ENCODE assay signal across 1 cellular context in the genomic region with DNA sequence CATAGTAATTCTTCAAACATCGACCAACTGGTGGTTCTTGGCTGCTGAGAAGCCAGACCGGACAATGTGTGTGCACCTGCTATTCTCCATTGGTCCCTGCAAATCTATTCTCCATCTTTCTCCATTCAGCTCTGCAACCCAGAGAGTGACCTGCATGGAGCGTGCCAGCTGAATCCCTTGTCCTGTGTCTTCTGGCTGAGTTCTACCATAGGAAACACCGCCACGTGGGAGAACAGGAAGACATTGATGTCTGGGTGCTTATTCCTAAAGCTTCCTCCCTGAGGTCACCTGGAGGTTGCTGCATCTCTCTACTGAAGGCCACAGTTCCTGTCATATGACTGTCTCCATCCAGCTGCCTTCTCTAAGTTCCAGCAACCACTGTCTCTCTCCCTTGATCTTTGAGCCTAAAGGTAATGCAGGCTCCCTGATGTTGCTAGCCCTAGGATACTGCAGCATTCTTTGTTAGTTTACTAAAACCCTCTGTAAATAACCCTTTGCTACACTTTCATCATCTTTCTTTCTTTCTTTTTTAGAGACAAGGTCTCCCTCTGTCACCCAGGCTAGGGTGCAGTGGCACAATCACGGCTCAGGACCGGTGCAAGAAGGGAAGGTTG.
TF ChIP-seq lines count a peak whose summit lies in the region.

No MANE protein-coding gene starts in this region.

TF ChIP-seq in HepG2, 621 proteins besides CTCF, POLR2A, EP300 and RAD21 (continued from another document and continues in another):
- TF ChIP-seq, protein P1, sequence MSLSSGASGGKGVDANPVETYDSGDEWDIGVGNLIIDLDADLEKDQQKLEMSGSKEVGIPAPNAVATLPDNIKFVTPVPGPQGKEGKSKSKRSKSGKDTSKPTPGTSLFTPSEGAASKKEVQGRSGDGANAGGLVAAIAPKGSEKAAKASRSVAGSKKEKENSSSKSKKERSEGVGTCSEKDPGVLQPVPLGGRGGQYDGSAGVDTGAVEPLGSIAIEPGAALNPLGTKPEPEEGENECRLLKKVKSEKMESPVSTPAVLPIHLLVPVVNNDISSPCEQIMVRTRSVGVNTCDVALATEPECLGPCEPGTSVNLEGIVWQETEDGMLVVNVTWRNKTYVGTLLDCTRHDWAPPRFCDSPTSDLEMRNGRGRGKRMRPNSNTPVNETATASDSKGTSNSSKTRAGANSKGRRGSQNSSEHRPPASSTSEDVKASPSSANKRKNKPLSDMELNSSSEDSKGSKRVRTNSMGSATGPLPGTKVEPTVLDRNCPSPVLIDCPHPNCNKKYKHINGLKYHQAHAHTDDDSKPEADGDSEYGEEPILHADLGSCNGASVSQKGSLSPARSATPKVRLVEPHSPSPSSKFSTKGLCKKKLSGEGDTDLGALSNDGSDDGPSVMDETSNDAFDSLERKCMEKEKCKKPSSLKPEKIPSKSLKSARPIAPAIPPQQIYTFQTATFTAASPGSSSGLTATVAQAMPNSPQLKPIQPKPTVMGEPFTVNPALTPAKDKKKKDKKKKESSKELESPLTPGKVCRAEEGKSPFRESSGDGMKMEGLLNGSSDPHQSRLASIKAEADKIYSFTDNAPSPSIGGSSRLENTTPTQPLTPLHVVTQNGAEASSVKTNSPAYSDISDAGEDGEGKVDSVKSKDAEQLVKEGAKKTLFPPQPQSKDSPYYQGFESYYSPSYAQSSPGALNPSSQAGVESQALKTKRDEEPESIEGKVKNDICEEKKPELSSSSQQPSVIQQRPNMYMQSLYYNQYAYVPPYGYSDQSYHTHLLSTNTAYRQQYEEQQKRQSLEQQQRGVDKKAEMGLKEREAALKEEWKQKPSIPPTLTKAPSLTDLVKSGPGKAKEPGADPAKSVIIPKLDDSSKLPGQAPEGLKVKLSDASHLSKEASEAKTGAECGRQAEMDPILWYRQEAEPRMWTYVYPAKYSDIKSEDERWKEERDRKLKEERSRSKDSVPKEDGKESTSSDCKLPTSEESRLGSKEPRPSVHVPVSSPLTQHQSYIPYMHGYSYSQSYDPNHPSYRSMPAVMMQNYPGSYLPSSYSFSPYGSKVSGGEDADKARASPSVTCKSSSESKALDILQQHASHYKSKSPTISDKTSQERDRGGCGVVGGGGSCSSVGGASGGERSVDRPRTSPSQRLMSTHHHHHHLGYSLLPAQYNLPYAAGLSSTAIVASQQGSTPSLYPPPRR (CRISPR knock-in tag; IDR thresholded peaks at IDR 0.05; ENCODE audit: borderline replicate concordance): no peak
- TF ChIP-seq ZNF253 (CRISPR knock-in tag; IDR thresholded peaks at IDR 0.05; ENCODE audit: borderline replicate concordance) (no peak), YY1 (IDR thresholded peaks at IDR 0.05; ENCODE audit: insufficient read depth, insufficient replicate concordance, low read depth, low read length) (no peak), ZNF550 (CRISPR knock-in tag; IDR thresholded peaks at IDR 0.05; ENCODE audit: borderline replicate concordance) (no peak), SPEN (CRISPR knock-in tag; IDR thresholded peaks at IDR 0.05; ENCODE audit: low read depth) (peak; percentile 57; the same call in 1 of the 2 replicates), JARID2 (CRISPR knock-in tag; IDR thresholded peaks at IDR 0.05; ENCODE audit: insufficient replicate concordance) (no peak), ZSCAN21 (CRISPR knock-in tag; IDR thresholded peaks at IDR 0.05; ENCODE audit: borderline replicate concordance) (0 out of 2 replicates have a peak, but pooled peaks have one; percentile 45), ZNF552 (CRISPR knock-in tag; IDR thresholded peaks at IDR 0.05; ENCODE audit: borderline replicate concordance) (no peak), ZMYM3 (CRISPR knock-in tag; IDR thresholded peaks at IDR 0.05) (peak; percentile 25; the same call in 1 of the 2 replicates), ZNF709 (CRISPR knock-in tag; IDR thresholded peaks at IDR 0.05) (peak; percentile 59; the same call in 1 of the 2 replicates), SNRNP70 (IDR thresholded peaks at IDR 0.05; ENCODE audit: low read depth, low read length) (no peak), ZZZ3 (CRISPR knock-in tag; IDR thresholded peaks at IDR 0.05; ENCODE audit: borderline replicate concordance) (no peak), ONECUT2 (CRISPR knock-in tag; IDR thresholded peaks at IDR 0.05) (no peak), TBX3 (IDR thresholded peaks at IDR 0.05; ENCODE audit: borderline replicate concordance) (peak; percentile 53; the same call in 1 of the 2 replicates), RFX5 (IDR thresholded peaks at IDR 0.05; ENCODE audit: low read depth, low read length) (no peak), SMYD3 (CRISPR knock-in tag; IDR thresholded peaks at IDR 0.05) (no peak)
- TF ChIP-seq, protein P2, sequence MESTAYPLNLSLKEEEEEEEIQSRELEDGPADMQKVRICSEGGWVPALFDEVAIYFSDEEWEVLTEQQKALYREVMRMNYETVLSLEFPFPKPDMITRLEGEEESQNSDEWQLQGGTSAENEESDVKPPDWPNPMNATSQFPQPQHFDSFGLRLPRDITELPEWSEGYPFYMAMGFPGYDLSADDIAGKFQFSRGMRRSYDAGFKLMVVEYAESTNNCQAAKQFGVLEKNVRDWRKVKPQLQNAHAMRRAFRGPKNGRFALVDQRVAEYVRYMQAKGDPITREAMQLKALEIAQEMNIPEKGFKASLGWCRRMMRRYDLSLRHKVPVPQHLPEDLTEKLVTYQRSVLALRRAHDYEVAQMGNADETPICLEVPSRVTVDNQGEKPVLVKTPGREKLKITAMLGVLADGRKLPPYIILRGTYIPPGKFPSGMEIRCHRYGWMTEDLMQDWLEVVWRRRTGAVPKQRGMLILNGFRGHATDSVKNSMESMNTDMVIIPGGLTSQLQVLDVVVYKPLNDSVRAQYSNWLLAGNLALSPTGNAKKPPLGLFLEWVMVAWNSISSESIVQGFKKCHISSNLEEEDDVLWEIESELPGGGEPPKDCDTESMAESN (CRISPR knock-in tag; conservative IDR thresholded peaks at IDR 0.05): 0 out of 2 replicates have a peak, but pooled peaks have one; percentile 31
- TF ChIP-seq, protein P3, sequence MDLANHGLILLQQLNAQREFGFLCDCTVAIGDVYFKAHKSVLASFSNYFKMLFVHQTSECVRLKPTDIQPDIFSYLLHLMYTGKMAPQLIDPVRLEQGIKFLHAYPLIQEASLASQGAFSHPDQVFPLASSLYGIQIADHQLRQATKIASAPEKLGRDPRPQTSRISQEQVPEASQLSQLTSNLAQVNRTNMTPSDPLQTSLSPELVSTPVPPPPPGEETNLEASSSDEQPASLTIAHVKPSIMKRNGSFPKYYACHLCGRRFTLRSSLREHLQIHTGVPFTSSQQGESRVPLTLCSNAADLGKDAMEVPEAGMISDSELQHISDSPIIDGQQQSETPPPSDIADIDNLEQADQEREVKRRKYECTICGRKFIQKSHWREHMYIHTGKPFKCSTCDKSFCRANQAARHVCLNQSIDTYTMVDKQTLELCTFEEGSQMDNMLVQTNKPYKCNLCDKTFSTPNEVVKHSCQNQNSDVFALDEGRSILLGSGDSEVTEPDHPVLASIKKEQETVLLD (CRISPR knock-in tag; IDR thresholded peaks at IDR 0.05; ENCODE audit: low read depth): no peak
- TF ChIP-seq, protein P4, sequence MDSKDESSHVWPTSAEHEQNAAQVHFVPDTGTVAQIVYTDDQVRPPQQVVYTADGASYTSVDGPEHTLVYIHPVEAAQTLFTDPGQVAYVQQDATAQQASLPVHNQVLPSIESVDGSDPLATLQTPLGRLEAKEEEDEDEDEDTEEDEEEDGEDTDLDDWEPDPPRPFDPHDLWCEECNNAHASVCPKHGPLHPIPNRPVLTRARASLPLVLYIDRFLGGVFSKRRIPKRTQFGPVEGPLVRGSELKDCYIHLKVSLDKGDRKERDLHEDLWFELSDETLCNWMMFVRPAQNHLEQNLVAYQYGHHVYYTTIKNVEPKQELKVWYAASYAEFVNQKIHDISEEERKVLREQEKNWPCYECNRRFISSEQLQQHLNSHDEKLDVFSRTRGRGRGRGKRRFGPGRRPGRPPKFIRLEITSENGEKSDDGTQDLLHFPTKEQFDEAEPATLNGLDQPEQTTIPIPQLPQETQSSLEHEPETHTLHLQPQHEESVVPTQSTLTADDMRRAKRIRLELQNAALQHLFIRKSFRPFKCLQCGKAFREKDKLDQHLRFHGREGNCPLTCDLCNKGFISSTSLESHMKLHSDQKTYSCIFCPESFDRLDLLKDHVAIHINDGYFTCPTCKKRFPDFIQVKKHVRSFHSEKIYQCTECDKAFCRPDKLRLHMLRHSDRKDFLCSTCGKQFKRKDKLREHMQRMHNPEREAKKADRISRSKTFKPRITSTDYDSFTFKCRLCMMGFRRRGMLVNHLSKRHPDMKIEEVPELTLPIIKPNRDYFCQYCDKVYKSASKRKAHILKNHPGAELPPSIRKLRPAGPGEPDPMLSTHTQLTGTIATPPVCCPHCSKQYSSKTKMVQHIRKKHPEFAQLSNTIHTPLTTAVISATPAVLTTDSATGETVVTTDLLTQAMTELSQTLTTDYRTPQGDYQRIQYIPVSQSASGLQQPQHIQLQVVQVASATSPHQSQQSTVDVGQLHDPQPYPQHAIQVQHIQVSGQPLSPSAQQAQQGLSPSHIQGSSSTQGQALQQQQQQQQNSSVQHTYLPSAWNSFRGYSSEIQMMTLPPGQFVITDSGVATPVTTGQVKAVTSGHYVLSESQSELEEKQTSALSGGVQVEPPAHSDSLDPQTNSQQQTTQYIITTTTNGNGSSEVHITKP (CRISPR knock-in tag; IDR thresholded peaks at IDR 0.05; ENCODE audit: low read depth): peak; percentile 61; the same call in 1 of the 2 replicates
- TF ChIP-seq, protein P5, sequence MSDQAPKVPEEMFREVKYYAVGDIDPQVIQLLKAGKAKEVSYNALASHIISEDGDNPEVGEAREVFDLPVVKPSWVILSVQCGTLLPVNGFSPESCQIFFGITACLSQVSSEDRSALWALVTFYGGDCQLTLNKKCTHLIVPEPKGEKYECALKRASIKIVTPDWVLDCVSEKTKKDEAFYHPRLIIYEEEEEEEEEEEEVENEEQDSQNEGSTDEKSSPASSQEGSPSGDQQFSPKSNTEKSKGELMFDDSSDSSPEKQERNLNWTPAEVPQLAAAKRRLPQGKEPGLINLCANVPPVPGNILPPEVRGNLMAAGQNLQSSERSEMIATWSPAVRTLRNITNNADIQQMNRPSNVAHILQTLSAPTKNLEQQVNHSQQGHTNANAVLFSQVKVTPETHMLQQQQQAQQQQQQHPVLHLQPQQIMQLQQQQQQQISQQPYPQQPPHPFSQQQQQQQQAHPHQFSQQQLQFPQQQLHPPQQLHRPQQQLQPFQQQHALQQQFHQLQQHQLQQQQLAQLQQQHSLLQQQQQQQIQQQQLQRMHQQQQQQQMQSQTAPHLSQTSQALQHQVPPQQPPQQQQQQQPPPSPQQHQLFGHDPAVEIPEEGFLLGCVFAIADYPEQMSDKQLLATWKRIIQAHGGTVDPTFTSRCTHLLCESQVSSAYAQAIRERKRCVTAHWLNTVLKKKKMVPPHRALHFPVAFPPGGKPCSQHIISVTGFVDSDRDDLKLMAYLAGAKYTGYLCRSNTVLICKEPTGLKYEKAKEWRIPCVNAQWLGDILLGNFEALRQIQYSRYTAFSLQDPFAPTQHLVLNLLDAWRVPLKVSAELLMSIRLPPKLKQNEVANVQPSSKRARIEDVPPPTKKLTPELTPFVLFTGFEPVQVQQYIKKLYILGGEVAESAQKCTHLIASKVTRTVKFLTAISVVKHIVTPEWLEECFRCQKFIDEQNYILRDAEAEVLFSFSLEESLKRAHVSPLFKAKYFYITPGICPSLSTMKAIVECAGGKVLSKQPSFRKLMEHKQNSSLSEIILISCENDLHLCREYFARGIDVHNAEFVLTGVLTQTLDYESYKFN (CRISPR knock-in tag; conservative IDR thresholded peaks at IDR 0.05): peak; percentile 88
- TF ChIP-seq, protein P6, sequence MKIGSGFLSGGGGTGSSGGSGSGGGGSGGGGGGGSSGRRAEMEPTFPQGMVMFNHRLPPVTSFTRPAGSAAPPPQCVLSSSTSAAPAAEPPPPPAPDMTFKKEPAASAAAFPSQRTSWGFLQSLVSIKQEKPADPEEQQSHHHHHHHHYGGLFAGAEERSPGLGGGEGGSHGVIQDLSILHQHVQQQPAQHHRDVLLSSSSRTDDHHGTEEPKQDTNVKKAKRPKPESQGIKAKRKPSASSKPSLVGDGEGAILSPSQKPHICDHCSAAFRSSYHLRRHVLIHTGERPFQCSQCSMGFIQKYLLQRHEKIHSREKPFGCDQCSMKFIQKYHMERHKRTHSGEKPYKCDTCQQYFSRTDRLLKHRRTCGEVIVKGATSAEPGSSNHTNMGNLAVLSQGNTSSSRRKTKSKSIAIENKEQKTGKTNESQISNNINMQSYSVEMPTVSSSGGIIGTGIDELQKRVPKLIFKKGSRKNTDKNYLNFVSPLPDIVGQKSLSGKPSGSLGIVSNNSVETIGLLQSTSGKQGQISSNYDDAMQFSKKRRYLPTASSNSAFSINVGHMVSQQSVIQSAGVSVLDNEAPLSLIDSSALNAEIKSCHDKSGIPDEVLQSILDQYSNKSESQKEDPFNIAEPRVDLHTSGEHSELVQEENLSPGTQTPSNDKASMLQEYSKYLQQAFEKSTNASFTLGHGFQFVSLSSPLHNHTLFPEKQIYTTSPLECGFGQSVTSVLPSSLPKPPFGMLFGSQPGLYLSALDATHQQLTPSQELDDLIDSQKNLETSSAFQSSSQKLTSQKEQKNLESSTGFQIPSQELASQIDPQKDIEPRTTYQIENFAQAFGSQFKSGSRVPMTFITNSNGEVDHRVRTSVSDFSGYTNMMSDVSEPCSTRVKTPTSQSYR (CRISPR knock-in tag; IDR thresholded peaks at IDR 0.05; ENCODE audit: borderline replicate concordance): no peak
- TF ChIP-seq, protein P7, sequence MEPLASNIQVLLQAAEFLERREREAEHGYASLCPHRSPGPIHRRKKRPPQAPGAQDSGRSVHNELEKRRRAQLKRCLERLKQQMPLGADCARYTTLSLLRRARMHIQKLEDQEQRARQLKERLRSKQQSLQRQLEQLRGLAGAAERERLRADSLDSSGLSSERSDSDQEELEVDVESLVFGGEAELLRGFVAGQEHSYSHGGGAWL (CRISPR knock-in tag; IDR thresholded peaks at IDR 0.05): peak; percentile 42; the same call in 1 of the 2 replicates
- TF ChIP-seq, protein P8, sequence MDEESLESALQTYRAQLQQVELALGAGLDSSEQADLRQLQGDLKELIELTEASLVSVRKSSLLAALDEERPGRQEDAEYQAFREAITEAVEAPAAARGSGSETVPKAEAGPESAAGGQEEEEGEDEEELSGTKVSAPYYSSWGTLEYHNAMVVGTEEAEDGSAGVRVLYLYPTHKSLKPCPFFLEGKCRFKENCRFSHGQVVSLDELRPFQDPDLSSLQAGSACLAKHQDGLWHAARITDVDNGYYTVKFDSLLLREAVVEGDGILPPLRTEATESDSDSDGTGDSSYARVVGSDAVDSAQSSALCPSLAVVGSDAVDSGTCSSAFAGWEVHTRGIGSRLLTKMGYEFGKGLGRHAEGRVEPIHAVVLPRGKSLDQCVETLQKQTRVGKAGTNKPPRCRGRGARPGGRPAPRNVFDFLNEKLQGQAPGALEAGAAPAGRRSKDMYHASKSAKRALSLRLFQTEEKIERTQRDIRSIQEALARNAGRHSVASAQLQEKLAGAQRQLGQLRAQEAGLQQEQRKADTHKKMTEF (CRISPR knock-in tag; IDR thresholded peaks at IDR 0.05): peak; percentile 85
- TF ChIP-seq, protein P9, sequence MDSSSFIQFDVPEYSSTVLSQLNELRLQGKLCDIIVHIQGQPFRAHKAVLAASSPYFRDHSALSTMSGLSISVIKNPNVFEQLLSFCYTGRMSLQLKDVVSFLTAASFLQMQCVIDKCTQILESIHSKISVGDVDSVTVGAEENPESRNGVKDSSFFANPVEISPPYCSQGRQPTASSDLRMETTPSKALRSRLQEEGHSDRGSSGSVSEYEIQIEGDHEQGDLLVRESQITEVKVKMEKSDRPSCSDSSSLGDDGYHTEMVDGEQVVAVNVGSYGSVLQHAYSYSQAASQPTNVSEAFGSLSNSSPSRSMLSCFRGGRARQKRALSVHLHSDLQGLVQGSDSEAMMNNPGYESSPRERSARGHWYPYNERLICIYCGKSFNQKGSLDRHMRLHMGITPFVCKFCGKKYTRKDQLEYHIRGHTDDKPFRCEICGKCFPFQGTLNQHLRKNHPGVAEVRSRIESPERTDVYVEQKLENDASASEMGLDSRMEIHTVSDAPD (CRISPR knock-in tag; IDR thresholded peaks at IDR 0.05): no peak
